Comparison of ENCODE assay signal across 2 cellular contexts in genomic region chr5:6748142-6748541, GRCh38.
TF ChIP-seq lines count a peak whose summit lies in the region.

No MANE protein-coding gene starts in this region.

TF ChIP-seq in IMR-90, 13 proteins besides CTCF, POLR2A, EP300 and RAD21:
- no peak for TF ChIP-seq NFE2L2 (IDR thresholded peaks at IDR 0.05; ENCODE audit: low read depth, low read length)
- TF ChIP-seq CHD1 (IDR thresholded peaks at IDR 0.05; ENCODE audit: low read depth, low read length): no peak
- TF ChIP-seq BHLHE40 (IDR thresholded peaks at IDR 0.05; ENCODE audit: low read depth, low read length): no peak
- TF ChIP-seq FOS (IDR thresholded peaks at IDR 0.05; ENCODE audit: low read depth, low read length): no peak
- no peak for TF ChIP-seq MXI1 (IDR thresholded peaks at IDR 0.05; ENCODE audit: borderline replicate concordance, low read depth, low read length)
- TF ChIP-seq USF2 (IDR thresholded peaks at IDR 0.05; ENCODE audit: low read depth, low read length): no peak
- TF ChIP-seq CEBPB (IDR thresholded peaks at IDR 0.05; ENCODE audit: low read depth, low read length): no peak
- TF ChIP-seq ELK1 (IDR thresholded peaks at IDR 0.05; ENCODE audit: borderline replicate concordance, low read depth, low read length): no peak
- TF ChIP-seq RFX5 (IDR thresholded peaks at IDR 0.05; ENCODE audit: low read depth, low read length): no peak
- no peak for TF ChIP-seq SMC3 (IDR thresholded peaks at IDR 0.05; ENCODE audit: low read depth, low read length)

TF ChIP-seq in WTC11, 78 proteins besides CTCF, POLR2A, EP300 and RAD21:
- no peak for TF ChIP-seq IRF1 (CRISPR knock-in tag; IDR thresholded peaks at IDR 0.05)
- no peak for TF ChIP-seq ZMAT4 (CRISPR knock-in tag; IDR thresholded peaks at IDR 0.05)
- TF ChIP-seq EMX1 (CRISPR knock-in tag; IDR thresholded peaks at IDR 0.05): no peak
- TF ChIP-seq MXD4 (CRISPR knock-in tag; IDR thresholded peaks at IDR 0.05; ENCODE audit: borderline replicate concordance): no peak
- TF ChIP-seq ZNF121 (CRISPR knock-in tag; IDR thresholded peaks at IDR 0.05): no peak
- TF ChIP-seq SP1 (CRISPR knock-in tag; conservative IDR thresholded peaks at IDR 0.05): no peak
- TF ChIP-seq STAT6 (CRISPR knock-in tag; conservative IDR thresholded peaks at IDR 0.05; ENCODE audit: low read depth): no peak
- no peak for TF ChIP-seq ETV6 (CRISPR knock-in tag; IDR thresholded peaks at IDR 0.05)
- no peak for TF ChIP-seq KAT7 (CRISPR knock-in tag; IDR thresholded peaks at IDR 0.05; ENCODE audit: borderline replicate concordance)
- TF ChIP-seq ERG (CRISPR knock-in tag; IDR thresholded peaks at IDR 0.05): no peak
- no peak for TF ChIP-seq TEAD4 (CRISPR knock-in tag; IDR thresholded peaks at IDR 0.05)
- TF ChIP-seq FOXP4 (CRISPR knock-in tag; IDR thresholded peaks at IDR 0.05): no peak
- TF ChIP-seq TEAD1 (CRISPR knock-in tag; IDR thresholded peaks at IDR 0.05): no peak
- no peak for TF ChIP-seq HMGXB4 (CRISPR knock-in tag; IDR thresholded peaks at IDR 0.05)
- no peak for TF ChIP-seq PRDM15 (CRISPR knock-in tag; IDR thresholded peaks at IDR 0.05)
- TF ChIP-seq MYBL2 (CRISPR knock-in tag; IDR thresholded peaks at IDR 0.05): no peak
- no peak for TF ChIP-seq ZNF219 (CRISPR knock-in tag; IDR thresholded peaks at IDR 0.05; ENCODE audit: borderline replicate concordance)
- no peak for TF ChIP-seq ZNF232 (CRISPR knock-in tag; IDR thresholded peaks at IDR 0.05)
- no peak for TF ChIP-seq FOXP1 (CRISPR knock-in tag; IDR thresholded peaks at IDR 0.05; ENCODE audit: borderline replicate concordance)
